ENCODE assay signal across 1 cellular context in the genomic region with DNA sequence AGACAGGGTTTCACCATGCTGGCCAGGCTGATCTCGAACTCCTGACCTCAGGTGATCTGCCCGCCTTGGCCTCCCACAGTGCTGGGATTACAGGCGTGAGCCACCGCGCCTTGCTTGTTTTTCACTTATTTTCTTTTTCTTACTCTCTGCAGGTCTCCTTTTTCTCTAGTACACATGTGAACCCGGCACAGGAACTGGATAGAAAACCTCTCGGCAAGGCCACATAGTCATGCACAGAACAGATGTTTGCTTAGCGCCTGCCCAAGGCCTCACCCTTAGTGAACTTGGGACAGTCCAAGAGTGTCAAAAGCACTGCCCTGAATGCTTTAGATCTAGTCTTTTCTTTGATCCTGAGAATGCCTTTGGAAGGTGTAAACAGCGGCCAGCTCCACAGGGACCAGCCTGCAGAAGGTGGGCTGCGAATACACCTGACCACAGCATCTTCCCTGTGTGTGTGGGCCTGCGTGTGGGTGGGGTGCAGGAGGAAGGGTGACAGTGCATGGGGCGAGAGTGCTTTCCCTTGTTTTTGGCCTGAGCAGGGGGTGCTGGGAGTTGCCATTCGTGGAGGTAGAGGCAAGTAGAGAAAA.
TF ChIP-seq lines count a peak whose summit lies in the region.

No MANE protein-coding gene starts in this region.

TF ChIP-seq in HepG2, 621 proteins besides CTCF, POLR2A, EP300 and RAD21 (continued from another document and continues in another):
- TF ChIP-seq, protein P1, sequence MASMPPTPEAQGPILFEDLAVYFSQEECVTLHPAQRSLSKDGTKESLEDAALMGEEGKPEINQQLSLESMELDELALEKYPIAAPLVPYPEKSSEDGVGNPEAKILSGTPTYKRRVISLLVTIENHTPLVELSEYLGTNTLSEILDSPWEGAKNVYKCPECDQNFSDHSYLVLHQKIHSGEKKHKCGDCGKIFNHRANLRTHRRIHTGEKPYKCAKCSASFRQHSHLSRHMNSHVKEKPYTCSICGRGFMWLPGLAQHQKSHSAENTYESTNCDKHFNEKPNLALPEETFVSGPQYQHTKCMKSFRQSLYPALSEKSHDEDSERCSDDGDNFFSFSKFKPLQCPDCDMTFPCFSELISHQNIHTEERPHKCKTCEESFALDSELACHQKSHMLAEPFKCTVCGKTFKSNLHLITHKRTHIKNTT (CRISPR knock-in tag; IDR thresholded peaks at IDR 0.05), result no peak
- no peak for TF ChIP-seq GPN1 (CRISPR knock-in tag; IDR thresholded peaks at IDR 0.05; ENCODE audit: borderline replicate concordance)
- 0 out of 2 replicates have a peak, but pooled peaks have one; percentile 18 for TF ChIP-seq ZNF343 (CRISPR knock-in tag; IDR thresholded peaks at IDR 0.05)
- TF ChIP-seq NFE2 (CRISPR knock-in tag; IDR thresholded peaks at IDR 0.05), result no peak
- peak; percentile 94; the same call in 1 of the 2 replicates for TF ChIP-seq AHDC1 (CRISPR knock-in tag; IDR thresholded peaks at IDR 0.05; ENCODE audit: borderline replicate concordance)
- 0 out of 2 replicates have a peak, but pooled peaks have one; percentile 75 for TF ChIP-seq SALL2 (CRISPR knock-in tag; IDR thresholded peaks at IDR 0.05)
- TF ChIP-seq DMAP1 (CRISPR knock-in tag; IDR thresholded peaks at IDR 0.05), result peak; percentile 74; the same call in 1 of the 2 replicates
- TF ChIP-seq NR2F1 (CRISPR knock-in tag; IDR thresholded peaks at IDR 0.05), result peak; percentile 80 to 90
- TF ChIP-seq RBM22 (optimal IDR thresholded peaks at IDR 0.05; ENCODE audit: low read length), result no peak
- peak; percentile 96 for TF ChIP-seq SP5 (CRISPR knock-in tag; IDR thresholded peaks at IDR 0.05; ENCODE audit: borderline replicate concordance, low read depth)
- TF ChIP-seq NFE2L2 (IDR thresholded peaks at IDR 0.05; ENCODE audit: low read length), result no peak
- no peak for TF ChIP-seq PHF8 (CRISPR knock-in tag; IDR thresholded peaks at IDR 0.05)
- 0 out of 2 replicates have a peak, but pooled peaks have one; percentile 46 for TF ChIP-seq SSRP1 (CRISPR knock-in tag; IDR thresholded peaks at IDR 0.05)
- no peak for TF ChIP-seq BRD4 (CRISPR knock-in tag; IDR thresholded peaks at IDR 0.05)
- TF ChIP-seq NR0B2 (CRISPR knock-in tag; IDR thresholded peaks at IDR 0.05), result peak; percentile 49; the same call in 1 of the 2 replicates
- no peak for TF ChIP-seq ZNF251 (CRISPR knock-in tag; IDR thresholded peaks at IDR 0.05)
- TF ChIP-seq LBX2 (CRISPR knock-in tag; IDR thresholded peaks at IDR 0.05; ENCODE audit: borderline replicate concordance), result no peak
- no peak for TF ChIP-seq ZNF570 (CRISPR knock-in tag; IDR thresholded peaks at IDR 0.05; ENCODE audit: borderline replicate concordance)
- no peak for TF ChIP-seq SRSF9 (IDR thresholded peaks at IDR 0.05; ENCODE audit: borderline replicate concordance, insufficient read depth, low read depth, low read length, poor library complexity, severe bottlenecking)
- no peak for TF ChIP-seq ZNF577 (CRISPR knock-in tag; IDR thresholded peaks at IDR 0.05; ENCODE audit: borderline replicate concordance, low read depth)
- peak; percentile 50; the same call in 1 of the 2 replicates for TF ChIP-seq ZNF790 (CRISPR knock-in tag; IDR thresholded peaks at IDR 0.05; ENCODE audit: borderline replicate concordance)
- no peak for TF ChIP-seq BATF2 (CRISPR knock-in tag; IDR thresholded peaks at IDR 0.05)
- TF ChIP-seq ZNF691 (CRISPR knock-in tag; IDR thresholded peaks at IDR 0.05; ENCODE audit: borderline replicate concordance, low read depth), result peak; percentile 63; the same call in 1 of the 2 replicates
- peak; percentile 80; the same call in 1 of the 2 replicates for TF ChIP-seq ZKSCAN8 (CRISPR knock-in tag; IDR thresholded peaks at IDR 0.05; ENCODE audit: borderline replicate concordance)
- TF ChIP-seq PREB (CRISPR knock-in tag; IDR thresholded peaks at IDR 0.05), result no peak
- TF ChIP-seq SNRNP70 (IDR thresholded peaks at IDR 0.05; ENCODE audit: low read depth, low read length), result no peak
- TF ChIP-seq U2AF2 (IDR thresholded peaks at IDR 0.05; ENCODE audit: low read depth, low read length), result no peak
- no peak for TF ChIP-seq KLF9 (CRISPR knock-in tag; IDR thresholded peaks at IDR 0.05; ENCODE audit: low read depth)
- TF ChIP-seq ELF4 (CRISPR knock-in tag; IDR thresholded peaks at IDR 0.05; ENCODE audit: borderline replicate concordance), result no peak
- TF ChIP-seq ZNF784 (CRISPR knock-in tag; IDR thresholded peaks at IDR 0.05; ENCODE audit: borderline replicate concordance), result no peak; the same call in 1 of the 2 replicates
- TF ChIP-seq, protein P2, sequence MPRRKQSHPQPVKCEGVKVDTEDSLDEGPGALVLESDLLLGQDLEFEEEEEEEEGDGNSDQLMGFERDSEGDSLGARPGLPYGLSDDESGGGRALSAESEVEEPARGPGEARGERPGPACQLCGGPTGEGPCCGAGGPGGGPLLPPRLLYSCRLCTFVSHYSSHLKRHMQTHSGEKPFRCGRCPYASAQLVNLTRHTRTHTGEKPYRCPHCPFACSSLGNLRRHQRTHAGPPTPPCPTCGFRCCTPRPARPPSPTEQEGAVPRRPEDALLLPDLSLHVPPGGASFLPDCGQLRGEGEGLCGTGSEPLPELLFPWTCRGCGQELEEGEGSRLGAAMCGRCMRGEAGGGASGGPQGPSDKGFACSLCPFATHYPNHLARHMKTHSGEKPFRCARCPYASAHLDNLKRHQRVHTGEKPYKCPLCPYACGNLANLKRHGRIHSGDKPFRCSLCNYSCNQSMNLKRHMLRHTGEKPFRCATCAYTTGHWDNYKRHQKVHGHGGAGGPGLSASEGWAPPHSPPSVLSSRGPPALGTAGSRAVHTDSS (CRISPR knock-in tag; conservative IDR thresholded peaks at IDR 0.05), result no peak
- TF ChIP-seq ZNF441 (CRISPR knock-in tag; IDR thresholded peaks at IDR 0.05; ENCODE audit: borderline replicate concordance), result peak; percentile 65; the same call in 1 of the 2 replicates
- TF ChIP-seq, protein P3, sequence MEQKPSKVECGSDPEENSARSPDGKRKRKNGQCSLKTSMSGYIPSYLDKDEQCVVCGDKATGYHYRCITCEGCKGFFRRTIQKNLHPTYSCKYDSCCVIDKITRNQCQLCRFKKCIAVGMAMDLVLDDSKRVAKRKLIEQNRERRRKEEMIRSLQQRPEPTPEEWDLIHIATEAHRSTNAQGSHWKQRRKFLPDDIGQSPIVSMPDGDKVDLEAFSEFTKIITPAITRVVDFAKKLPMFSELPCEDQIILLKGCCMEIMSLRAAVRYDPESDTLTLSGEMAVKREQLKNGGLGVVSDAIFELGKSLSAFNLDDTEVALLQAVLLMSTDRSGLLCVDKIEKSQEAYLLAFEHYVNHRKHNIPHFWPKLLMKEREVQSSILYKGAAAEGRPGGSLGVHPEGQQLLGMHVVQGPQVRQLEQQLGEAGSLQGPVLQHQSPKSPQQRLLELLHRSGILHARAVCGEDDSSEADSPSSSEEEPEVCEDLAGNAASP (CRISPR knock-in tag; IDR thresholded peaks at IDR 0.05; ENCODE audit: borderline replicate concordance), result peak; percentile 91
- no peak for TF ChIP-seq FIP1L1 (IDR thresholded peaks at IDR 0.05; ENCODE audit: borderline replicate concordance, insufficient read depth, low read depth, low read length)
- TF ChIP-seq NFKB2 (CRISPR knock-in tag; IDR thresholded peaks at IDR 0.05; ENCODE audit: borderline replicate concordance), result 0 out of 2 replicates have a peak, but pooled peaks have one; percentile 59
- no peak for TF ChIP-seq RFXANK (CRISPR knock-in tag; IDR thresholded peaks at IDR 0.05)
- TF ChIP-seq, protein P4, sequence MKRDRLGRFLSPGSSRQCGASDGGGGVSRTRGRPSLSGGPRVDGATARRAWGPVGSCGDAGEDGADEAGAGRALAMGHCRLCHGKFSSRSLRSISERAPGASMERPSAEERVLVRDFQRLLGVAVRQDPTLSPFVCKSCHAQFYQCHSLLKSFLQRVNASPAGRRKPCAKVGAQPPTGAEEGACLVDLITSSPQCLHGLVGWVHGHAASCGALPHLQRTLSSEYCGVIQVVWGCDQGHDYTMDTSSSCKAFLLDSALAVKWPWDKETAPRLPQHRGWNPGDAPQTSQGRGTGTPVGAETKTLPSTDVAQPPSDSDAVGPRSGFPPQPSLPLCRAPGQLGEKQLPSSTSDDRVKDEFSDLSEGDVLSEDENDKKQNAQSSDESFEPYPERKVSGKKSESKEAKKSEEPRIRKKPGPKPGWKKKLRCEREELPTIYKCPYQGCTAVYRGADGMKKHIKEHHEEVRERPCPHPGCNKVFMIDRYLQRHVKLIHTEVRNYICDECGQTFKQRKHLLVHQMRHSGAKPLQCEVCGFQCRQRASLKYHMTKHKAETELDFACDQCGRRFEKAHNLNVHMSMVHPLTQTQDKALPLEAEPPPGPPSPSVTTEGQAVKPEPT (CRISPR knock-in tag; IDR thresholded peaks at IDR 0.05; ENCODE audit: low read depth), result 0 out of 2 replicates have a peak, but pooled peaks have one; percentile 76
- TF ChIP-seq ZFX (CRISPR knock-in tag; IDR thresholded peaks at IDR 0.05; ENCODE audit: low read depth), result peak; percentile 71
- TF ChIP-seq NPAS2 (CRISPR knock-in tag; IDR thresholded peaks at IDR 0.05; ENCODE audit: borderline replicate concordance), result no peak
